Comparison of ENCODE assay signal across 8 cellular contexts in the genomic region with DNA sequence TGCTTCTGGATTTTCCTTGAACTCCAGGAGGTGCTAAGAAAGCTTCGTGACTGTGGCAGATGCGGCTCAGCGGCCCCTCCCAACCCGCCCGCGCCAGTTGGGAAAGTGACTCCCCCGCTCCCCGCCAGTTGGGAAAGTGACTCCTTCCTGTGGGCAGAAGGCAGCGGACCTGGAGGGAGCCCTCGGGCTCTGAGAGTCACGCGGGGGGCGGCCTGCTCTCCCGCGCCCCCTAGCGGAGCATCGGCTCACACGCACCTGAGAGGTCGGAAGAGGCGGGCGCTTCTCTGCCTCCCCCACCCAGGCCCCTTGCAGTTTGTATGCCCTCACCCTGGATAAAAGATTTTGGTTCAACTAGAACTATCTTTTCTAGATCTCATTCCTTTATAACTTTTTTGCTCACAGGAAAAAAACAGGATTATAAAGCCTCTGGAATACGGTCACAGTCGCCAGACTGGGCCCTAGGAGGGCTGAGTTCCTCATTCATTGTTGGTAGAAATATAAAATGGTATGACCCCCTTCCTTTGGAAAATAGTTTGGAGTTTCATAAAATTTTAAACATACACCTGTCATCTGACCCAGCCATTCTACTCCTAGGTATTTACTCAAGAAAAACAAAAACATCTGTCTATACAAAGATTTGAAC.
DNase-seq lines count a peak whose midpoint lies in the region; ATAC-seq and TF ChIP-seq lines count a peak whose summit lies in the region.

No MANE protein-coding gene starts in this region.

- H3K36me3 Mint-ChIP-seq in WTC11: peaks cover 10% of the 10 kb centered on the region
- peaks cover 5 to 15% of the 10 kb centered on the region in 2 donors for H3K36me3 Mint-ChIP-seq in naive B cell

- ATAC-seq in WTC11 (peak; percentile 46), naive B cell (ENCODE audit: low read depth in 2 of 2) (no peak), HG02763 (IDR thresholded peaks at IDR 0.05; ENCODE audit: unreplicated experiment) (no peak)

- no peak overlapping the region for H3K27ac Mint-ChIP-seq in WTC11
- H3K27ac Mint-ChIP-seq in naive B cell: no peak overlapping the region

- H4K20me1 ChIP-seq in Karpas-422 (ENCODE audit: insufficient read depth, low read depth, low read length): no peaks in the 10 kb centered on the region

- H3K9me3 Mint-ChIP-seq in WTC11: peaks cover 14% of the 10 kb centered on the region
- peaks cover 5 to 16% (median 9%) of the 10 kb centered on the region in 7 donors for H3K9me3 Mint-ChIP-seq in naive B cell

- DNase-seq in WTC11 (ENCODE audit: low spot score): peak; percentile 73
- DNase-seq in effector CD4-positive, alpha-beta T cell: peak; percentile 23
- no peak for DNase-seq in naive B cell
- peak in 1 of 2 donors; percentile 79 for DNase-seq in vagina (ENCODE audit: extremely low spot score in 2 of 2)
- DNase-seq in Karpas-422: no peak
- DNase-seq in SJCRH30: no peak

- peak; percentile 66 for TF ChIP-seq CTCF in GM12873 (IDR thresholded peaks at IDR 0.05; ENCODE audit: insufficient read depth, low read depth, low read length, missing control alignments)
- TF ChIP-seq CTCF in WTC11 (IDR thresholded peaks at IDR 0.05): peak; percentile 95
- TF ChIP-seq CTCF in vagina (IDR thresholded peaks at IDR 0.05): peak in 2 of 3 experiments; percentile 45 to 59

- no peak overlapping the region for H2AFZ ChIP-seq in Karpas-422 (ENCODE audit: low read length)

- H3K36me3 ChIP-seq in vagina: no peaks in the 10 kb centered on the region
- H3K36me3 ChIP-seq in Karpas-422 (ENCODE audit: insufficient read depth, low read length): no peaks in the 10 kb centered on the region
- H3K36me3 ChIP-seq in SJCRH30: no peaks in the 10 kb centered on the region

- no peak for TF ChIP-seq POLR2A in vagina (IDR thresholded peaks at IDR 0.05)

- H3K4me3 ChIP-seq in vagina (peak overlapping the region; percentile 20 to 28), Karpas-422 (ENCODE audit: low read length) (no peak overlapping the region), SJCRH30 (no peak overlapping the region)

- H3K4me1 ChIP-seq in vagina: peaks cover 15% of the 10 kb centered on the region
- peaks cover 3% of the 10 kb centered on the region; the same call in 1 of the 2 replicates for H3K4me1 ChIP-seq in Karpas-422 (ENCODE audit: low read length)
- H3K4me1 ChIP-seq in SJCRH30: peaks cover 23% of the 10 kb centered on the region

- H3K4me3 Mint-ChIP-seq in WTC11: no peak overlapping the region
- peak overlapping the region in 6 of 8 donors; percentile 12 to 63 (median 46) for H3K4me3 Mint-ChIP-seq in naive B cell

- intact Hi-C loops in vagina (cut with DNase I): loop anchor here (5.0 to 10.0 kb wide), 2 partner anchors 487 to 705 kb away; partner anchors contain the start of gene PTCH1

- H3K27ac ChIP-seq in vagina (peak overlapping the region; percentile 62), Karpas-422 (ENCODE audit: low read length) (no peak overlapping the region), SJCRH30 (no peak overlapping the region)

- H3K9me3 ChIP-seq in vagina: no peaks in the 10 kb centered on the region
- no peaks in the 10 kb centered on the region for H3K9me3 ChIP-seq in Karpas-422 (ENCODE audit: low read length)
- no peaks in the 10 kb centered on the region for H3K9me3 ChIP-seq in SJCRH30 (replicated peaks)

- CTCF ChIA-PET in WTC11 (lab: Charles Lee): interaction anchor here (0.5 to 3.5 kb wide), 20 partner anchors 10 to 465 kb away, joined by 3 to 19 read pairs (median 4); no protein-coding TSS in a partner anchor

- no peak overlapping the region for H3K9ac ChIP-seq in Karpas-422 (ENCODE audit: low read length)

- H3K27me3 Mint-ChIP-seq in WTC11 (ENCODE audit: low read depth): peaks cover 25% of the 10 kb centered on the region
- peaks cover 53 to 79% (median 69%) of the 10 kb centered on the region in 3 donors for H3K27me3 Mint-ChIP-seq in naive B cell

- no peaks in the 10 kb centered on the region for H3K9me2 ChIP-seq in Karpas-422 (replicated peaks; ENCODE audit: insufficient read depth, low read length)

- no peaks in the 10 kb centered on the region for H3K79me2 ChIP-seq in Karpas-422 (ENCODE audit: low read length)

- H3K27me3 ChIP-seq in vagina (no peaks in the 10 kb centered on the region), Karpas-422 (ENCODE audit: low read length) (no peaks in the 10 kb centered on the region), SJCRH30 (no peaks in the 10 kb centered on the region)

- H3K4me1 Mint-ChIP-seq in WTC11: peaks cover 12% of the 10 kb centered on the region
- H3K4me1 Mint-ChIP-seq in naive B cell: peaks cover 5 to 16% (median 10%) of the 10 kb centered on the region in 3 donors

- POLR2A ChIA-PET in WTC11 (lab: Charles Lee): no interaction called here

- no peak overlapping the region for H3K4me2 ChIP-seq in Karpas-422 (ENCODE audit: low read depth, low read length, poor library complexity, severe bottlenecking)

TF ChIP-seq in WTC11, 78 proteins besides CTCF, POLR2A, EP300 and RAD21:
- no peak for TF ChIP-seq ATF6 (CRISPR knock-in tag; IDR thresholded peaks at IDR 0.05)
- peak; percentile 53 for TF ChIP-seq USF2 (CRISPR knock-in tag; IDR thresholded peaks at IDR 0.05)
- TF ChIP-seq ZBTB43 (CRISPR knock-in tag; IDR thresholded peaks at IDR 0.05): no peak
- TF ChIP-seq, protein P1, sequence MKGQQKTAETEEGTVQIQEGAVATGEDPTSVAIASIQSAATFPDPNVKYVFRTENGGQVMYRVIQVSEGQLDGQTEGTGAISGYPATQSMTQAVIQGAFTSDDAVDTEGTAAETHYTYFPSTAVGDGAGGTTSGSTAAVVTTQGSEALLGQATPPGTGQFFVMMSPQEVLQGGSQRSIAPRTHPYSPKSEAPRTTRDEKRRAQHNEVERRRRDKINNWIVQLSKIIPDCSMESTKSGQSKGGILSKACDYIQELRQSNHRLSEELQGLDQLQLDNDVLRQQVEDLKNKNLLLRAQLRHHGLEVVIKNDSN (CRISPR knock-in tag; IDR thresholded peaks at IDR 0.05): peak; percentile 58; the same call in 1 of the 2 replicates
- no peak for TF ChIP-seq RORB (CRISPR knock-in tag; IDR thresholded peaks at IDR 0.05)
- TF ChIP-seq, protein P2, sequence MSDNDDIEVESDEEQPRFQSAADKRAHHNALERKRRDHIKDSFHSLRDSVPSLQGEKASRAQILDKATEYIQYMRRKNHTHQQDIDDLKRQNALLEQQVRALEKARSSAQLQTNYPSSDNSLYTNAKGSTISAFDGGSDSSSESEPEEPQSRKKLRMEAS (CRISPR knock-in tag; IDR thresholded peaks at IDR 0.05): peak; percentile 92
- TF ChIP-seq TEAD4 (CRISPR knock-in tag; IDR thresholded peaks at IDR 0.05): no peak

Comparison
In these comparisons a context has a peak if more than half of its experiments do, and no peak if none do; other contexts are left out.
1. DNase-seq: peak in WTC11 (single experiment) and effector CD4-positive, alpha-beta T cell (single experiment); none in naive B cell (single experiment), Karpas-422 (single experiment) and SJCRH30 (0 of 2).
2. H3K4me3 ChIP-seq: peak in vagina (2 of 2); none in Karpas-422 (single experiment) and SJCRH30 (single experiment).
3. Peak in every context shown above with its lines, with median percentiles within 50 percentile points of each other: CTCF ChIP-seq.